Comparison of ENCODE assay signal across 8 cellular contexts in the genomic region with DNA sequence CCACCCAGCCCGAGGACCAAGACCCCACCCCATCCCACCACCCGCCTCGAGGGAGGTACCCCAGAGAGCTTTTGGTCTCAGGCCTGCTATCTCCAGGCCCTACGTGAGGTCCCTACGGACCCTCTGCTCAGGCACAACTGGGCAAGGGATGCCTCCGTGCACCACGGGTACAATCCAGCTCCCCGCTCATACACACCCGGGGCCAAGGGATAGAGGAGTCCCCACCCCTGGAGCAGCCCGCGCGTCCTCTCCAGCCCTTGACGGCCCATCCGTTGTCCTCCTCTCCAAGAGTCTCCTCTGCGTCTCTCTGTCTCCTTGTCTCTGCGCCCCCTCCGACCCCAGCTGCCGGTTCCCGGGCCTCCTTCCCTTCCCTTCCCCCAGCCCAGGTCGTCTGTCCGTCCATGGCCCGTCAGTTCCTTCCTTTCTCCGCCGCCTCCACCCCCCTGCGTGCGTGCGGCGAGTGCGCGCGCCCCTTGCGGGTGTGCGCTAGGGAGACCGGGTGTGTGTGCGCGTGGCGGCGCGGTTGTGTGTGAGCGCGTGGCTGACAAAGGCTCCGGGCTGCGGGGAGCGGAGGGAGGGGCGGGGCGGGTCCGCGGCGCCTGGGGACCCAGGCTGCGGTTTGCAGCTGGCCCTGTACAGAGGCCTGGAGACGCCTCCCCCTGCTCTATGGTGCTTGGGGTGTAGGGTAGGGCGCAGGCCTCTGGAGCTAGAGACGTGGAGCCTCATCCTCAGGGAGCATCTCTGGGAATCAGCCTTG. TPM values are rescaled to one million over a fixed set of nuclear protein-coding genes. Genes with fewer than 3 reads are reported as not detected.
DNase-seq lines count a peak whose midpoint lies in the region; ATAC-seq and TF ChIP-seq lines count a peak whose summit lies in the region.

No MANE protein-coding gene starts in this region.

- H3K4me3 ChIP-seq in iPS-15b (ENCODE audit: low read depth, low read length), result peak overlapping the region; percentile 69
- H3K4me3 ChIP-seq in gastrocnemius medialis, result peak overlapping the region; percentile 33 to 53 (median 50)

- H3K9me3 ChIP-seq in iPS-15b (ENCODE audit: control insufficient read depth, insufficient read depth, low read length), result no peaks in the 10 kb centered on the region
- no peaks in the 10 kb centered on the region for H3K9me3 ChIP-seq in gastrocnemius medialis

- DNase-seq in stimulated activated CD4-positive, alpha-beta T cell treated with anti-CD3 and anti-CD28 coated beads, Interleukin-15, amount 100 ng/mL, for 24 hours, result peak; percentile 42
- DNase-seq in stimulated activated CD4-positive, alpha-beta T cell treated with anti-CD3 and anti-CD28 coated beads, Interleukin-1b, Interleukin-23, amount 100 ng/mL, for 48 hours, result no peak
- peak; percentile 35 for DNase-seq in activated naive CD4-positive, alpha-beta T cell treated with Interleukin-2 at 50 U/mL for 16 hours
- no peak for DNase-seq in gastrocnemius medialis

- peaks cover 38% of the 10 kb centered on the region for H3K27me3 ChIP-seq in iPS-15b (ENCODE audit: control insufficient read depth, insufficient read depth, low read length)
- peaks cover 23 to 27% (median 25%) of the 10 kb centered on the region in 3 donors for H3K27me3 ChIP-seq in gastrocnemius medialis

- H3K4me1 ChIP-seq in iPS-15b (ENCODE audit: control insufficient read depth, insufficient read depth, low read length) (peaks cover 2% of the 10 kb centered on the region), gastrocnemius medialis (peaks cover 15 to 18% of the 10 kb centered on the region in 2 donors)

- H3K27ac ChIP-seq in gastrocnemius medialis, result peak overlapping the region in 3 of 4 donors; percentile 58 to 66 (median 61)

- H3K36me3 ChIP-seq in iPS-15b (ENCODE audit: control insufficient read depth, insufficient read depth, low read length) (no peaks in the 10 kb centered on the region), gastrocnemius medialis (no peaks in the 10 kb centered on the region)

- ATAC-seq in gastrocnemius medialis (no peak), HG02642 (IDR thresholded peaks at IDR 0.05; ENCODE audit: poor library complexity, unreplicated experiment) (no peak), HG02870 (IDR thresholded peaks at IDR 0.05; ENCODE audit: unreplicated experiment) (no peak), HG02852 (IDR thresholded peaks at IDR 0.05; ENCODE audit: unreplicated experiment) (no peak)

- no peak overlapping the region for H3K9ac ChIP-seq in iPS-15b (ENCODE audit: low read depth, low read length)

- no peak for TF ChIP-seq CTCF in gastrocnemius medialis (IDR thresholded peaks at IDR 0.05 in 4 of 5, conservative IDR thresholded peaks at IDR 0.05 in 1 of 5)

- in situ Hi-C loops in gastrocnemius medialis (cut with MboI; ENCODE audit: low sequenced_read_pairs in 4 of 4), result no loop called here

- intact Hi-C loops in gastrocnemius medialis (cut with DNase I; ENCODE audit: low total_unique reads), result loop anchor here (10.0 kb wide), 1 partner anchor 75 kb away; no protein-coding TSS in a partner anchor

- no peak for TF ChIP-seq POLR2A in gastrocnemius medialis (IDR thresholded peaks at IDR 0.05)

RNA-seq across cellular contexts. Expression of a gene that starts 0.9 kb away (rescaled TPM):
- 1 to 10 TPM; 2.7 to 6.2 (median 4.2) TPM for total RNA-seq in gastrocnemius medialis

RNA-seq across cellular contexts. Expression of a gene that starts 55.6 kb away (rescaled TPM):
- total RNA-seq in gastrocnemius medialis, result 10 to 100 TPM; 42.5 to 60.2 (median 48.9) TPM

Comparison
In these comparisons a context has a peak if more than half of its experiments do, and no peak if none do; other contexts are left out.
1. DNase-seq: peak in stimulated activated CD4-positive, alpha-beta T cell treated with anti-CD3 and anti-CD28 coated beads, Interleukin-15, amount 100 ng/mL, for 24 hours (single experiment) and activated naive CD4-positive, alpha-beta T cell treated with Interleukin-2 at 50 U/mL for 16 hours (single experiment); none in stimulated activated CD4-positive, alpha-beta T cell treated with anti-CD3 and anti-CD28 coated beads, Interleukin-1b, Interleukin-23, amount 100 ng/mL, for 48 hours (single experiment) and gastrocnemius medialis (0 of 2).